32 cellular contexts compared by ENCODE assay signal in the genomic region with DNA sequence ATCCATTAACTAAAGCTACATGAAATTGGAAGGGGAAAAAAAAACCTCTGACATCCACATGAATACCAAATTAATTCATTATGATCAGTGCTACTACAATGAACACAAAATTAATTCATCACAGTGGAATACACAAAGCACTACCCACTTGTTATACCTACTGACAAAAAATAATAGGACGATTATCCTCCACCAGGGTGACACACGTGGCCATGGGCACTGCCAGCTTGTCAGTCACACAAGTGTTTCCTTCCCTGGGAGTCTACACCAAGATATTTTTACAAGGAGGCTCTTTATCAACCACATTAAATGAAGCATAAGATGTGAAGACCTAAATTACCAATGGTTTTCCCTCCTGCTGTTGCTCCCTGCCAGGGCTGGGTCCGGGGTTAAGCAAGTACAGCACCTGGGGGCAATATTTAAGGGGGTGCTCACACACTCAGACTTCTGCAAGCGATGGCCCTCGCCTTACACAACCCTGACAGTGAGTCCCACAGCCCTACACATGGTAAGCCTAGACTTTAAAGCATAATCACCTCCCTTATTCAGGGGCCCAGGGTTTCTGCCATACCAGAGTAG.
DNase-seq lines count a peak whose midpoint lies in the region; ATAC-seq and TF ChIP-seq lines count a peak whose summit lies in the region.
"Had no signal": no experiment of that assay in that cellular context is flagged by ENCODE, and none has a peak within 500 bp of the region (broad histone marks: within the 10 kb centered on the region; RNA-seq: fewer than 3 reads in every experiment).

No MANE protein-coding gene starts in this region.

- TF ChIP-seq CTCF in psoas muscle (IDR thresholded peaks at IDR 0.05), result no peak

- intact Hi-C loops in psoas muscle (cut with DNase I), result no loop called here
- intact Hi-C loops in naive thymus-derived CD4-positive, alpha-beta T cell (cut with micrococcal nuclease), result loop anchor here in 1 of 2 donors (10.0 kb wide), 1 partner anchor 63 kb away; no protein-coding TSS in a partner anchor

- no peak overlapping the region for H3K4me3 Mint-ChIP-seq in naive thymus-derived CD4-positive, alpha-beta T cell
- H3K4me3 Mint-ChIP-seq: activated CD4-positive, alpha-beta T cell treated with anti-CD3 and anti-CD28 coated beads for 36 hours; natural killer cell treated with Interleukin-12 subunit alpha and Interleukin-12 subunit beta and Interleukin-15 and Interleukin-18, amount 100 ng/mL, for 72 hours had no signal

- CTCF ChIA-PET in naive thymus-derived CD4-positive, alpha-beta T cell (lab: Charles Lee), result no interaction called here

- H3K27ac ChIP-seq in psoas muscle, result no peak overlapping the region
- H3K27ac ChIP-seq in naive thymus-derived CD4-positive, alpha-beta T cell (ENCODE audit: low read depth, low read length), result no peak overlapping the region
- H3K27ac ChIP-seq: C4-2B, gastroesophageal sphincter, hepatocyte, sigmoid colon, tibial nerve had no signal

- H3K9me3 ChIP-seq in psoas muscle, result no peaks in the 10 kb centered on the region
- H3K9me3 ChIP-seq in naive thymus-derived CD4-positive, alpha-beta T cell (ENCODE audit: control insufficient read depth in 2 of 3, low read length in 3 of 3), result no peaks in the 10 kb centered on the region
- H3K9me3 ChIP-seq: gastroesophageal sphincter, MG63, mucosa of descending colon, sigmoid colon, tibial nerve had no signal

- no peak overlapping the region for H3K4me3 ChIP-seq in psoas muscle
- H3K4me3 ChIP-seq in naive thymus-derived CD4-positive, alpha-beta T cell (ENCODE audit: low read length), result no peak overlapping the region
- H3K4me3 ChIP-seq: dorsolateral prefrontal cortex, gastroesophageal sphincter, hepatocyte, K562, lung, MG63, mucosa of descending colon, sigmoid colon, tibial nerve had no signal

- WGBS in psoas muscle, 3 donors, result 63 to 71% (median 64%) methylated on average over 5 of the region's 5 CpGs

- H3K4me1 Mint-ChIP-seq in naive thymus-derived CD4-positive, alpha-beta T cell, result peaks cover 0 to 6% (median 0%) of the 10 kb centered on the region in 7 donors
- H3K4me1 Mint-ChIP-seq: activated CD4-positive, alpha-beta T cell treated with anti-CD3 and anti-CD28 coated beads for 36 hours had no signal

- no peaks in the 10 kb centered on the region for H3K36me3 Mint-ChIP-seq in naive thymus-derived CD4-positive, alpha-beta T cell
- H3K36me3 Mint-ChIP-seq: natural killer cell treated with Interleukin-12 subunit alpha and Interleukin-12 subunit beta and Interleukin-15 and Interleukin-18, amount 100 ng/mL, for 72 hours had no signal

- no peaks in the 10 kb centered on the region for H3K36me3 ChIP-seq in psoas muscle (ENCODE audit: insufficient read depth in 1 of 2, low read depth in 1 of 2)
- H3K36me3 ChIP-seq in naive thymus-derived CD4-positive, alpha-beta T cell (ENCODE audit: control insufficient read depth in 2 of 3, insufficient read depth in 3 of 3, low read length in 3 of 3), result no peaks in the 10 kb centered on the region
- H3K36me3 ChIP-seq: gastroesophageal sphincter, MG63, sigmoid colon, tibial nerve had no signal

- H3K4me1 ChIP-seq in psoas muscle, result peaks cover 33% of the 10 kb centered on the region
- no peaks in the 10 kb centered on the region for H3K4me1 ChIP-seq in naive thymus-derived CD4-positive, alpha-beta T cell (ENCODE audit: control insufficient read depth in 2 of 2, insufficient read depth in 2 of 2, low read length in 2 of 2)

- peak; percentile 46 for DNase-seq in Daoy (ENCODE audit: low read depth)
- DNase-seq in NCI-H146 (lab: John Stamatoyannopoulos, UW), result peak; percentile 66
- peak; percentile 93 for DNase-seq in NCI-H69 (lab: John Stamatoyannopoulos, UW)
- DNase-seq in psoas muscle, result no peak
- DNase-seq in naive thymus-derived CD4-positive, alpha-beta T cell, result no peak
- no peak for DNase-seq in effector CD4-positive, alpha-beta T cell
- DNase-seq in C1 segment of cervical spinal cord (lab: John Stamatoyannopoulos, UW), result no peak
- DNase-seq: activated CD4-positive, alpha-beta T cell treated with anti-CD3 and anti-CD28 coated beads for 36 hours; activated naive CD4-positive, alpha-beta T cell treated with anti-CD3 and anti-CD28 coated beads, Interleukin-2, amount 50 U/mL, for 16 hours; Calu3; dorsolateral prefrontal cortex; EL; GOT3; MG63; mucosa of descending colon; NCI-H1105; NCI-H526 treated with DMSO at 0.1 percent for 48 hours; occipital lobe; SIG-M5; sigmoid colon; stimulated activated CD4-positive, alpha-beta T cell treated with anti-CD3 and anti-CD28 coated beads, Interleukin-4, amount 100 ng/mL, for 1 hour; SW 1271; T-helper 9 cell had no signal

- POLR2A ChIA-PET in naive thymus-derived CD4-positive, alpha-beta T cell (lab: Charles Lee), result no interaction called here

- peaks cover 3 to 14% (median 10%) of the 10 kb centered on the region in 5 donors for H3K27me3 Mint-ChIP-seq in naive thymus-derived CD4-positive, alpha-beta T cell

- H3K27ac Mint-ChIP-seq in naive thymus-derived CD4-positive, alpha-beta T cell, result no peak overlapping the region
- H3K27ac Mint-ChIP-seq: activated CD4-positive, alpha-beta T cell treated with anti-CD3 and anti-CD28 coated beads for 36 hours; activated T-helper 2 cell treated with anti-CD3 and anti-CD28 coated beads, Interferon-gamma antibody, Interleukin-2, Interleukin-4, amounts not matched to agents 10 μg/mL and 5 μg/mL and 100 μg/mL, durations not matched to agents 14 hours and 24 hours and 36 hours; natural killer cell treated with Interleukin-12 subunit alpha and Interleukin-12 subunit beta and Interleukin-15 and Interleukin-18, amount 100 ng/mL, for 72 hours had no signal

- ATAC-seq in psoas muscle, result peak; percentile 32 to 65 (median 42)
- no peak for ATAC-seq in naive thymus-derived CD4-positive, alpha-beta T cell
- ATAC-seq in HG03159 (IDR thresholded peaks at IDR 0.05; ENCODE audit: unreplicated experiment), result no peak
- ATAC-seq: activated CD4-positive, alpha-beta T cell treated with anti-CD3 and anti-CD28 coated beads for 36 hours; gastroesophageal sphincter; K562; mucosa of descending colon had no signal

- no peaks in the 10 kb centered on the region for H3K27me3 ChIP-seq in psoas muscle (ENCODE audit: insufficient read depth in 3 of 3, low read length in 2 of 3)
- H3K27me3 ChIP-seq in naive thymus-derived CD4-positive, alpha-beta T cell (ENCODE audit: control insufficient read depth in 2 of 2, insufficient read depth in 2 of 2, low read length in 2 of 2), result no peaks in the 10 kb centered on the region
- H3K27me3 ChIP-seq: dorsolateral prefrontal cortex, gastroesophageal sphincter, hepatocyte, MG63, sigmoid colon, tibial nerve had no signal

- H3K9me3 Mint-ChIP-seq in naive thymus-derived CD4-positive, alpha-beta T cell, result peaks cover 0 to 1% (median 0%) of the 10 kb centered on the region in 11 donors
- H3K9me3 Mint-ChIP-seq: activated T-helper 2 cell treated with anti-CD3 and anti-CD28 coated beads, Interferon-gamma antibody, Interleukin-2, Interleukin-4, amounts not matched to agents 10 μg/mL and 5 μg/mL and 100 μg/mL, durations not matched to agents 14 hours and 24 hours and 36 hours; natural killer cell treated with Interleukin-12 subunit alpha and Interleukin-12 subunit beta and Interleukin-15 and Interleukin-18, amount 100 ng/mL, for 72 hours had no signal

Comparison
In these comparisons a context has a peak if more than half of its experiments do, and no peak if none do; other contexts are left out.
1. DNase-seq: peak in Daoy (single experiment), NCI-H146 (single experiment) and NCI-H69 (single experiment); none in psoas muscle (0 of 2), naive thymus-derived CD4-positive, alpha-beta T cell (0 of 9), effector CD4-positive, alpha-beta T cell (single experiment) and C1 segment of cervical spinal cord (0 of 14).
2. ATAC-seq: peak in psoas muscle (4 of 4); none in naive thymus-derived CD4-positive, alpha-beta T cell (single experiment) and HG03159 (single experiment).